In the genomic region with DNA sequence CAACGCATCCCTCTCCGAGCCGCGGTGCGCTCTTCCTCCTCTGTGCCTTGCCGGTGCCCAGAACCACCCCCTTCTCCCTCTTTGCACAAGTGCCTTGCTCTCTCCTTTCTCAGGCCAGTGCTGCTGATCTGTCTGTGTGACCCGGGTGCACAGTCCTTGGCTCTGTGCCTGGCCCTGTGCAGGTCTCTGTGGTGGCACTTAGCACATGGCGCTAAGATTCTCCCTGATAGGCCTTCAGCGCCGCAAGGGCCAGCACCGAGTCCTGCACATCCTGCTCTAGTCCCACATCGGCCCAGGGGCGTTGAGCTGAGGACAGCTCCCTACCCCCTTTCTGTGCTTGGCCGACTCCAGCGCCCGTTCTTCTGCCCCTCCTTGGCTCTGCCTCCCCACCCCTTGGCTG, we compare ENCODE assay signal across 21 cellular contexts.
DNase-seq lines count a peak whose midpoint lies in the region; ATAC-seq and TF ChIP-seq lines count a peak whose summit lies in the region.
"Had no signal": no experiment of that assay in that cellular context is flagged by ENCODE, and none has a peak within 500 bp of the region (broad histone marks: within the 10 kb centered on the region; RNA-seq: fewer than 3 reads in every experiment).

No MANE protein-coding gene starts in this region.

- CTCF ChIA-PET in MCF 10A (lab: Yijun Ruan, JAX) (interaction anchor here (0.6 to 2.4 kb wide), 9 partner anchors 21 to 315 kb away, joined by 3 to 16 read pairs (median 4); no protein-coding TSS in a partner anchor), mammary epithelial cell (lab: Charles Lee; ENCODE audit: low non-redundant PET) (no interaction called here), activated B cell treated with CpG ODN at 0.5 μM for 24 hours (lab: Charles Lee) (interaction anchor here (1.7 to 2.0 kb wide), 3 partner anchors 41 to 290 kb away, joined by 4 to 16 read pairs (median 4); no protein-coding TSS in a partner anchor)

- POLR2A ChIA-PET in MCF 10A (lab: Yijun Ruan, JAX) = no interaction called here
- POLR2A ChIA-PET in activated B cell treated with CpG ODN at 0.5 μM for 24 hours (lab: Charles Lee) = interaction anchor here (0.6 kb wide), 1 partner anchor 26 kb away, joined by 3 read pairs; no protein-coding TSS in a partner anchor

- no peak for TF ChIP-seq POLR2A in stomach (IDR thresholded peaks at IDR 0.05)

- intact Hi-C loops in MCF 10A (cut with micrococcal nuclease) (loop anchor here (1.0 to 10.0 kb wide), 7 partner anchors 41 to 315 kb away; no protein-coding TSS in a partner anchor), mammary epithelial cell (cut with micrococcal nuclease) (loop anchor here (1.0 to 2.0 kb wide), 2 partner anchors 137 to 297 kb away; no protein-coding TSS in a partner anchor), activated B cell treated with CpG ODN at 0.5 μM for 24 hours (cut with micrococcal nuclease) (loop anchor here (1.0 to 2.0 kb wide), 9 partner anchors 31 to 584 kb away; no protein-coding TSS in a partner anchor), stomach (cut with DNase I; ENCODE audit: low total_unique reads) (loop anchor here (10.0 kb wide), 1 partner anchor 145 kb away; no protein-coding TSS in a partner anchor)

- H3K4me1 ChIP-seq in mammary epithelial cell (ENCODE audit: insufficient read depth, low read length) (peaks cover 18% of the 10 kb centered on the region), stomach (peaks cover 31 to 81% (median 66%) of the 10 kb centered on the region in 4 donors)
- H3K4me1 ChIP-seq: ascending aorta, SJCRH30, testis had no signal

- H3K36me3 Mint-ChIP-seq in MCF 10A (ENCODE audit: insufficient read depth, unreplicated experiment) (no peaks in the 10 kb centered on the region), activated B cell treated with CpG ODN at 0.5 μM for 24 hours (ENCODE audit: low read depth) (no peaks in the 10 kb centered on the region), nephron (ENCODE audit: low read depth) (no peaks in the 10 kb centered on the region)
- H3K36me3 Mint-ChIP-seq: natural killer cell treated with Interleukin-12 subunit alpha and Interleukin-12 subunit beta and Interleukin-15 and Interleukin-18, amount 100 ng/mL, for 72 hours; T-cell had no signal

- H3K79me2 ChIP-seq in mammary epithelial cell (ENCODE audit: insufficient read depth, low read length) = peaks cover 47% of the 10 kb centered on the region

- peaks cover 12% of the 10 kb centered on the region for H3K4me1 Mint-ChIP-seq in MCF 10A (ENCODE audit: insufficient read depth, unreplicated experiment)
- peaks cover 4% of the 10 kb centered on the region for H3K4me1 Mint-ChIP-seq in activated B cell treated with CpG ODN at 0.5 μM for 24 hours
- peaks cover 56% of the 10 kb centered on the region for H3K4me1 Mint-ChIP-seq in nephron
- H3K4me1 Mint-ChIP-seq: T-cell had no signal

- dilution Hi-C loops in mammary epithelial cell (cut with HindIII; ENCODE audit: low sequenced_read_pairs) = no loop called here

- DNase-seq in MCF 10A (ENCODE audit: unreplicated experiment) (no peak), mammary epithelial cell (no peak), activated B cell treated with CpG ODN at 0.5 μM for 24 hours (no peak), stomach (peak; percentile 67), iPS-NIHi7 (ENCODE audit: extremely low spot score) (no peak), midbrain (lab: John Stamatoyannopoulos, UW) (no peak)
- DNase-seq: cortex of kidney, DMS 273 treated with DMSO at 0.1 percent for 48 hours, kidney, NCI-H446 treated with DMSO at 0.1 percent for 48 hours, sigmoid colon had no signal

- no peaks in the 10 kb centered on the region for H3K27me3 Mint-ChIP-seq in MCF 10A (ENCODE audit: insufficient read depth, unreplicated experiment)
- no peaks in the 10 kb centered on the region for H3K27me3 Mint-ChIP-seq in activated B cell treated with CpG ODN at 0.5 μM for 24 hours
- H3K27me3 Mint-ChIP-seq in nephron (ENCODE audit: low read depth) = no peaks in the 10 kb centered on the region

- H3K27ac Mint-ChIP-seq in MCF 10A (ENCODE audit: low read depth, unreplicated experiment) (peak overlapping the region; percentile 40), activated B cell treated with CpG ODN at 0.5 μM for 24 hours (no peak overlapping the region), nephron (peak overlapping the region; percentile 79 to 91 (median 87))
- H3K27ac Mint-ChIP-seq: CD4-positive, alpha-beta T cell; effector memory CD8-positive, alpha-beta T cell; natural killer cell treated with Interleukin-12 subunit alpha and Interleukin-12 subunit beta and Interleukin-15 and Interleukin-18, amount 100 ng/mL, for 72 hours; T-cell had no signal

- no peaks in the 10 kb centered on the region for H3K27me3 ChIP-seq in mammary epithelial cell (ENCODE audit: insufficient read depth, low read length)
- H3K27me3 ChIP-seq in stomach = no peaks in the 10 kb centered on the region
- H3K27me3 ChIP-seq: ascending aorta, heart left ventricle, sigmoid colon, SJCRH30, testis had no signal

- H2AFZ ChIP-seq in mammary epithelial cell (ENCODE audit: low read depth, low read length) = no peak overlapping the region

- no peak overlapping the region for H3K9ac ChIP-seq in mammary epithelial cell (ENCODE audit: insufficient read depth, low read length)

- H3K9me3 Mint-ChIP-seq in MCF 10A (ENCODE audit: unreplicated experiment) = no peaks in the 10 kb centered on the region
- no peaks in the 10 kb centered on the region for H3K9me3 Mint-ChIP-seq in activated B cell treated with CpG ODN at 0.5 μM for 24 hours
- no peaks in the 10 kb centered on the region for H3K9me3 Mint-ChIP-seq in nephron
- H3K9me3 Mint-ChIP-seq: CD4-positive, alpha-beta T cell; effector memory CD8-positive, alpha-beta T cell; natural killer cell treated with Interleukin-12 subunit alpha and Interleukin-12 subunit beta and Interleukin-15 and Interleukin-18, amount 100 ng/mL, for 72 hours; T-cell had no signal

- no peaks in the 10 kb centered on the region for H3K36me3 ChIP-seq in mammary epithelial cell (ENCODE audit: insufficient read depth, low read length)
- no peaks in the 10 kb centered on the region for H3K36me3 ChIP-seq in stomach
- H3K36me3 ChIP-seq: ascending aorta, heart left ventricle, sigmoid colon, SJCRH30 had no signal

- 80% methylated on average over 15 of the region's 16 CpGs for WGBS in mammary epithelial cell (ENCODE audit: low coverage, missing lambda C conversion rate)
- 65 to 86% (median 75%) methylated on average over 16 of the region's 16 CpGs for WGBS in stomach, 5 donors

- H3K4me3 ChIP-seq in mammary epithelial cell (replicated peaks in 1 of 3; ENCODE audit: insufficient read depth in 1 of 3, low read depth in 2 of 3, low read length in 3 of 3) (no peak overlapping the region), stomach (no peak overlapping the region)
- H3K4me3 ChIP-seq: ascending aorta, heart left ventricle, sigmoid colon, SJCRH30, testis had no signal

- no peak for ATAC-seq in activated B cell treated with CpG ODN at 0.5 μM for 24 hours (ENCODE audit: low read depth)
- no peak for ATAC-seq in HG03280 (IDR thresholded peaks at IDR 0.05; ENCODE audit: unreplicated experiment)

- no peaks in the 10 kb centered on the region for H3K9me3 ChIP-seq in mammary epithelial cell (replicated peaks; ENCODE audit: insufficient read depth, low read length)
- no peaks in the 10 kb centered on the region for H3K9me3 ChIP-seq in stomach
- H3K9me3 ChIP-seq: ascending aorta, heart left ventricle, sigmoid colon, SJCRH30, testis had no signal

- no TSS peak for BruUV-seq in MCF 10A (replicated peaks; lab: Mats Ljungman, UMichigan)
- no TSS peak for BruUV-seq in mammary epithelial cell (replicated peaks; lab: Mats Ljungman, UMichigan)

- peaks cover 2% of the 10 kb centered on the region for H4K20me1 ChIP-seq in mammary epithelial cell (ENCODE audit: insufficient read depth, low read length)

- H3K4me2 ChIP-seq in mammary epithelial cell (ENCODE audit: insufficient read depth, low read depth, low read length) = no peak overlapping the region

- TF ChIP-seq CTCF in MCF 10A (IDR thresholded peaks at IDR 0.05; ENCODE audit: unreplicated experiment) (no peak), mammary epithelial cell (conservative IDR thresholded peaks at IDR 0.05 in 1 of 2, IDR thresholded peaks at IDR 0.05 in 1 of 2; ENCODE audit: extremely low read depth in 1 of 2, insufficient read depth in 1 of 2, low read depth in 1 of 2, low read length in 2 of 2) (no peak), activated B cell treated with CpG ODN at 0.5 μM for 24 hours (IDR thresholded peaks at IDR 0.05) (peak; percentile 4), nephron (IDR thresholded peaks at IDR 0.05; ENCODE audit: unreplicated experiment in 3 of 3) (no peak), stomach (IDR thresholded peaks at IDR 0.05) (no peak)

- no peak for TF ChIP-seq EP300 in stomach (IDR thresholded peaks at IDR 0.05)

- H3K27ac ChIP-seq in mammary epithelial cell (ENCODE audit: insufficient read depth, low read depth, low read length) (no peak overlapping the region), stomach (no peak overlapping the region)
- H3K27ac ChIP-seq: ascending aorta, heart left ventricle, sigmoid colon, SJCRH30, testis had no signal

- H3K4me3 Mint-ChIP-seq in MCF 10A (ENCODE audit: unreplicated experiment) (no peak overlapping the region), activated B cell treated with CpG ODN at 0.5 μM for 24 hours (no peak overlapping the region), nephron (peak overlapping the region in 2 of 3 experiments; percentile 23 to 27)
- H3K4me3 Mint-ChIP-seq: CD4-positive, alpha-beta T cell; effector memory CD8-positive, alpha-beta T cell; natural killer cell treated with Interleukin-12 subunit alpha and Interleukin-12 subunit beta and Interleukin-15 and Interleukin-18, amount 100 ng/mL, for 72 hours; T-cell had no signal

- in situ Hi-C loops in mammary epithelial cell (cut with MboI; ENCODE audit: low sequenced_read_pairs in 2 of 2) = no loop called here

Comparison
In these comparisons a context has a peak if more than half of its experiments do, and no peak if none do; other contexts are left out.
1. H3K4me3 Mint-ChIP-seq: peak in nephron (2 of 3); none in MCF 10A (single experiment) and activated B cell treated with CpG ODN at 0.5 μM for 24 hours (single experiment).